ENCODE assay signal across 8 cellular contexts in the genomic region with DNA sequence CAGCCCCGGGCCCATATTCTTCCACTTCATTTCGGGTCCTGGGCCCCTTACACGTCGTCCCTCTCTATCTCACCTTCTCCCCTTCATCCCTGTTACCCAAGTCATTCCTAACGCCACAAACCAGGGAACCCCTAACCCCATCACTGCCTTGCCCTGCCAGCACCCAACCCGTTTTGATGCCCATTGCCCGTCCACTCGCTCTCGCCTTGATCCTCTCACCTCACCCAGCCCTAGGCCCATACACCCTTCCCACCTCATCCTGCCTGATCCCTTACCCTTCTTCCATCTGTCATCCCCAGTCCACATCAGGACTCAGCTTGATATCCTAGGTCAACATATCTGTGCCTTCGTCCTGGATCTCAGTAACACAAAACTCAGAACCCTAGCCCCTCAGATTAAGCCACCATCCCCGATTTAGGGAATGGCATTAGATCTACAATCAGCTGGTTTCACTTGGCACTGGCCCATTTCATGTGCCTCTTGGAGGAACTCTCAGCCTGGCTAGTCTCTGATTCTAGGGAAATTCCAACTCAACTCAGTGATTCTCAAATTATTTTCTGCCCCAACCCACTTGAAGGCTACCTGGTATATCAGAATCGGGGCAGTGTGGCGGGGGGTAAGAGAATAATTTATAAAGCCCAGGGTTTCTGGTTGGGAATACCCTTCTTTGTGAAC. TPM values are rescaled to one million over a fixed set of nuclear protein-coding genes. Genes with fewer than 3 reads are reported as not detected.
DNase-seq lines count a peak whose midpoint lies in the region; ATAC-seq and TF ChIP-seq lines count a peak whose summit lies in the region.

No MANE protein-coding gene starts in this region.

- H3K4me1 ChIP-seq in DOHH2 (ENCODE audit: control insufficient read depth, low read length) (peaks cover 20% of the 10 kb centered on the region), Peyer's patch (peaks cover 0 to 30% (median 5%) of the 10 kb centered on the region in 4 donors), esophagus squamous epithelium (peaks cover 12 to 48% (median 28%) of the 10 kb centered on the region in 3 donors), trophoblast cell (ENCODE audit: control insufficient read depth in 1 of 2, insufficient read depth in 2 of 2, low read length in 2 of 2) (peaks cover 7 to 9% of the 10 kb centered on the region in 2 experiments)

- no peaks in the 10 kb centered on the region for H4K20me1 ChIP-seq in DOHH2 (ENCODE audit: control insufficient read depth, insufficient read depth, low read depth, low read length)

- H3K4me2 ChIP-seq in DOHH2 (ENCODE audit: low read length) (peak overlapping the region; percentile 98), trophoblast cell (ENCODE audit: low read length) (peak overlapping the region; percentile 91)

- H2BK12ac ChIP-seq in trophoblast cell (ENCODE audit: low read length), result no peak overlapping the region

- peak overlapping the region; percentile 78 for H2AFZ ChIP-seq in trophoblast cell (ENCODE audit: insufficient read depth, low read length, poor library complexity)

- peak overlapping the region; percentile 52 for H3K14ac ChIP-seq in trophoblast cell (ENCODE audit: low read length)

- no peak overlapping the region for H3K23ac ChIP-seq in trophoblast cell (ENCODE audit: low read length)

- TF ChIP-seq CTCF in DOHH2 (IDR thresholded peaks at IDR 0.05; ENCODE audit: low read depth, low read length, poor library complexity, severe bottlenecking), result no peak
- TF ChIP-seq CTCF in Peyer's patch (IDR thresholded peaks at IDR 0.05), result no peak
- no peak for TF ChIP-seq CTCF in esophagus squamous epithelium (IDR thresholded peaks at IDR 0.05)

- H3K9me3 ChIP-seq in DOHH2 (ENCODE audit: control insufficient read depth, insufficient read depth, low read length) (no peaks in the 10 kb centered on the region), Peyer's patch (no peaks in the 10 kb centered on the region), esophagus squamous epithelium (no peaks in the 10 kb centered on the region), trophoblast cell (ENCODE audit: insufficient read depth, low read depth, low read length) (peaks cover 2% of the 10 kb centered on the region)

- peak overlapping the region; percentile 76 for H3K18ac ChIP-seq in trophoblast cell (ENCODE audit: low read length)

- ATAC-seq in GM18502 (IDR thresholded peaks at IDR 0.05; ENCODE audit: poor library complexity, unreplicated experiment) (no peak), HG03439 (IDR thresholded peaks at IDR 0.05; ENCODE audit: unreplicated experiment) (no peak), GM18909 (IDR thresholded peaks at IDR 0.05; ENCODE audit: poor library complexity, unreplicated experiment) (no peak)

- H3K9me2 ChIP-seq in DOHH2 (replicated peaks; ENCODE audit: control insufficient read depth, low read length), result no peaks in the 10 kb centered on the region

- H2BK120ac ChIP-seq in trophoblast cell (ENCODE audit: insufficient read depth, low read length, poor library complexity), result peak overlapping the region; percentile 27

- no peak for DNase-seq in Peyer's patch
- no peak for DNase-seq in esophagus squamous epithelium (lab: John Stamatoyannopoulos, UW)
- DNase-seq in trophoblast cell, result peak in 1 of 2 donors; percentile 12
- DNase-seq in KBM-7, result no peak

- 18 to 21% methylated on average over 12 to 13 of the region's 13 CpGs for WGBS in esophagus squamous epithelium, 2 donors
- WGBS in trophoblast cell (ENCODE audit: extremely low coverage, insufficient coverage, insufficient read length), result no CpG with 5 or more reads among the region's 13 CpGs

- H2BK5ac ChIP-seq in trophoblast cell (ENCODE audit: low read depth, low read length, poor library complexity), result peak overlapping the region; percentile 5

- peak overlapping the region; percentile 89 for H3K4me3 ChIP-seq in DOHH2 (ENCODE audit: low read length)
- H3K4me3 ChIP-seq in Peyer's patch, result peak overlapping the region; percentile 64 to 94 (median 87)
- peak overlapping the region; percentile 67 to 98 (median 80) for H3K4me3 ChIP-seq in esophagus squamous epithelium
- peak overlapping the region; percentile 81 for H3K4me3 ChIP-seq in trophoblast cell (ENCODE audit: low read depth, low read length)

- H3K4ac ChIP-seq in trophoblast cell (ENCODE audit: low read depth, low read length), result peak overlapping the region; percentile 66

- H4K8ac ChIP-seq in trophoblast cell (ENCODE audit: low read depth, low read length), result peak overlapping the region; percentile 91

- H3K36me3 ChIP-seq in DOHH2 (ENCODE audit: control insufficient read depth, low read length), result peaks cover 75% of the 10 kb centered on the region
- H3K36me3 ChIP-seq in Peyer's patch, result peaks cover 0 to 60% (median 0%) of the 10 kb centered on the region in 3 donors
- peaks cover 12 to 70% (median 14%) of the 10 kb centered on the region in 3 donors for H3K36me3 ChIP-seq in esophagus squamous epithelium
- H3K36me3 ChIP-seq in trophoblast cell (ENCODE audit: control insufficient read depth in 1 of 2, insufficient read depth in 2 of 2, low read length in 2 of 2), result peaks cover 5 to 9% of the 10 kb centered on the region in 2 experiments

- TF ChIP-seq POLR2A in Peyer's patch (IDR thresholded peaks at IDR 0.05), result no peak
- no peak for TF ChIP-seq POLR2A in esophagus squamous epithelium (IDR thresholded peaks at IDR 0.05)

- H2AK5ac ChIP-seq in trophoblast cell (ENCODE audit: low read length), result peak overlapping the region; percentile 86

- peak overlapping the region; percentile 79 for H4K12ac ChIP-seq in trophoblast cell (ENCODE audit: low read depth, low read length)

- H3K79me1 ChIP-seq in trophoblast cell (ENCODE audit: low read length), result peaks cover 13% of the 10 kb centered on the region

- H3K27me3 ChIP-seq in DOHH2 (ENCODE audit: control insufficient read depth, low read length) (no peaks in the 10 kb centered on the region), Peyer's patch (no peaks in the 10 kb centered on the region), esophagus squamous epithelium (no peaks in the 10 kb centered on the region), trophoblast cell (ENCODE audit: insufficient read depth, low read length) (no peaks in the 10 kb centered on the region)

- H3K9ac ChIP-seq in trophoblast cell (ENCODE audit: low read length), result peak overlapping the region; percentile 59

- in situ Hi-C loops in KBM-7 (cut with MboI; ENCODE audit: low pct_unique_long_range_greater_than_20kb, low sequenced_read_pairs), result no loop called here

- H3K27ac ChIP-seq in DOHH2 (ENCODE audit: low read depth, low read length), result peak overlapping the region; percentile 16; the same call in 1 of the 2 replicates
- H3K27ac ChIP-seq in Peyer's patch, result peak overlapping the region; percentile 90 to 97 (median 94)
- peak overlapping the region; percentile 94 to 99 (median 96) for H3K27ac ChIP-seq in esophagus squamous epithelium
- H3K27ac ChIP-seq in trophoblast cell (ENCODE audit: low read depth, low read length), result peak overlapping the region; percentile 21

- H4K91ac ChIP-seq in trophoblast cell (ENCODE audit: low read depth, low read length), result peak overlapping the region; percentile 73

- H3K79me2 ChIP-seq in DOHH2 (ENCODE audit: control insufficient read depth, low read length) (peaks cover 54% of the 10 kb centered on the region), trophoblast cell (ENCODE audit: control insufficient read depth, insufficient read depth, low read length, poor library complexity) (peaks cover 15% of the 10 kb centered on the region)

- H3F3A ChIP-seq in DOHH2 (ENCODE audit: control insufficient read depth, insufficient read depth), result no peaks in the 10 kb centered on the region

- intact Hi-C loops in esophagus squamous epithelium (cut with DNase I), result no loop called here

RNA-seq across cellular contexts. Expression of gene CHMP5, which starts 0.5 kb away (rescaled TPM):
- total RNA-seq in Peyer's patch (10 to 100 TPM; 42.9 to 78.8 (median 60.8) TPM), esophagus squamous epithelium (10 to 100 TPM; 37.7 to 62.5 (median 54.2) TPM)
- polyA plus RNA-seq in trophoblast cell (2013), result 71.0 and 71.8 TPM in 2 replicates

RNA-seq across cellular contexts. Expression of gene BAG1, which starts 0.8 kb away (rescaled TPM):
- 10 to 100 TPM; 36.2 to 61.1 (median 56.4) TPM for total RNA-seq in Peyer's patch
- total RNA-seq in esophagus squamous epithelium, result 100 to 1,000 TPM in 1 of 4 donors, 10 to 100 TPM in 3; 73.2 to 101 (median 91.0) TPM
- polyA plus RNA-seq in trophoblast cell (2013), result 35.5 and 36.7 TPM in 2 replicates

RNA-seq across cellular contexts. Expression of gene NFX1, which starts 25.0 kb away (rescaled TPM):
- total RNA-seq in Peyer's patch (100 to 1,000 TPM in 1 of 4 donors, 10 to 100 TPM in 3; 35.2 to 101 (median 59.6) TPM), esophagus squamous epithelium (10 to 100 TPM; 19.7 to 47.7 (median 27.2) TPM)
- polyA plus RNA-seq in trophoblast cell (2013), result 18.2 and 18.8 TPM in 2 replicates

RNA-seq across cellular contexts. Expression of gene SPINK4, which starts 25.4 kb away (rescaled TPM):
- 100 to 1,000 TPM; 106 to 639 (median 276) TPM for total RNA-seq in Peyer's patch
- not detected for total RNA-seq in esophagus squamous epithelium
- polyA plus RNA-seq in trophoblast cell (2013), result not detected in 2 replicates

Comparison
In these comparisons a context has a peak if more than half of its experiments do, and no peak if none do; other contexts are left out.
1. H3K27ac ChIP-seq: peak in every context shown above with its lines; median percentile 96 in esophagus squamous epithelium; 94 in Peyer's patch; 21 in trophoblast cell; 16 in DOHH2.